Comparison of ENCODE assay signal across 1 cellular context in the genomic region with DNA sequence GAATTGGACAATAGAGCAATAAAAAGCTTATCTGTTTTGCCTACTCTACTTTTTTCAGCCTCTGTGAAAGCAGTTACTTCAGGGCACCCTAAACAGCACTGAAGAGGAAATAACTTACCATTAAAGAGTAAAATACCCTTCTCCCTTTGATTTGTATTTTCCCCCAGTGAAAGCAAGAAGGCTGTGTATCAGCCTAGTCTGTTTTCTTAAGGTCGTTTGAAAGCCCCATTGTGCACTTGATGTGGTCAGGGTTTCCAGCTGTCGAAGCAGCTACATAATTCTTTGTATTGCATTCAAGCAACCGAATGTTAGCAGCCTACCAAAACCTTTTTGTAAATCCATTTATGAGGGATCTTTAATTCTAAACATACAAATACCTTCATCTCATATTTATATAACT.
TF ChIP-seq lines count a peak whose summit lies in the region.

No MANE protein-coding gene starts in this region.

TF ChIP-seq in GM12878, 131 proteins besides CTCF, POLR2A, EP300 and RAD21:
- no peak for TF ChIP-seq HCFC1 (IDR thresholded peaks at IDR 0.05; ENCODE audit: low read length)
